ENCODE assay signal across 1 cellular context in genomic region chr16:81035398-81035974, GRCh38.
TF ChIP-seq lines count a peak whose summit lies in the region.

Gene ATMIN, plus strand, starts transcription at chr16:81035842. Its CDS starts 29 bp downstream, at chr16:81035871.

TF ChIP-seq in SK-N-SH, 30 proteins besides CTCF, POLR2A, EP300 and RAD21 (continued from another document):
- TF ChIP-seq REST (IDR thresholded peaks at IDR 0.05; ENCODE audit: low read depth, low read length) (no peak), RXRA (IDR thresholded peaks at IDR 0.05; ENCODE audit: borderline replicate concordance, low read depth) (no peak), USF1 (IDR thresholded peaks at IDR 0.05; ENCODE audit: borderline replicate concordance, low read depth) (no peak), ELF1 (IDR thresholded peaks at IDR 0.05) (no peak), TCF12 (IDR thresholded peaks at IDR 0.05) (no peak), SIN3A (IDR thresholded peaks at IDR 0.05; ENCODE audit: borderline replicate concordance, low read depth, low read length) (peak; percentile 64; the same call in 1 of the 2 replicates), EZH2phosphoT487 (IDR thresholded peaks at IDR 0.05; ENCODE audit: borderline replicate concordance, low read depth) (no peak), SMC3 (IDR thresholded peaks at IDR 0.05; ENCODE audit: low read depth, low read length) (peak; percentile 82), IRF3 (IDR thresholded peaks at IDR 0.05; ENCODE audit: low read depth, low read length) (no peak)
